1 cellular context compared by ENCODE assay signal in genomic region chr15:87777054-87777498, GRCh38.
TF ChIP-seq lines count a peak whose summit lies in the region.

No MANE protein-coding gene starts in this region.

TF ChIP-seq in HepG2, 621 proteins besides CTCF, POLR2A, EP300 and RAD21 (continued from another document):
- no peak for TF ChIP-seq ZBTB40 (IDR thresholded peaks at IDR 0.05)
- TF ChIP-seq ZBTB40 (CRISPR knock-in tag; IDR thresholded peaks at IDR 0.05) = no peak
- TF ChIP-seq ZIK1 (CRISPR knock-in tag; IDR thresholded peaks at IDR 0.05; ENCODE audit: borderline replicate concordance, low read depth) = no peak
